Comparison of ENCODE assay signal across 19 cellular contexts in genomic region chr22:41935015-41935908, GRCh38. TPM values are rescaled to one million over a fixed set of nuclear protein-coding genes. Genes with fewer than 3 reads are reported as not detected.
A peak's percentile ranks its signal among the peaks of the same experiment; 100 is the strongest.
DNase-seq lines count a peak whose midpoint lies in the region; ATAC-seq and TF ChIP-seq lines count a peak whose summit lies in the region.
"Had no signal": no experiment of that assay in that cellular context is flagged by ENCODE, and none has a peak within 500 bp of the region (broad histone marks: within the 10 kb centered on the region; RNA-seq: fewer than 3 reads in every experiment).

No MANE protein-coding gene starts in this region.

- H2BK15ac ChIP-seq in neuronal stem cell (ENCODE audit: low read length): peak overlapping the region; percentile 37

- no peak overlapping the region for H3K4me3 Mint-ChIP-seq in central memory CD8-positive, alpha-beta T cell
- H3K4me3 Mint-ChIP-seq: activated CD4-positive, alpha-beta T cell treated with anti-CD3 and anti-CD28 coated beads, Interleukin-2, amount 10 ng/mL, durations not matched to agents 7 days and 5 days; stimulated activated naive CD8-positive, alpha-beta T cell treated with anti-CD3 and anti-CD28 coated beads, Interleukin-15, amount 100 ng/mL, for 72 hours had no signal

- H3K4ac ChIP-seq in neuronal stem cell (ENCODE audit: low read length): no peak overlapping the region

- H2BK12ac ChIP-seq in neuronal stem cell (ENCODE audit: low read length): no peak overlapping the region

- TF ChIP-seq EP300 in SK-N-SH (IDR thresholded peaks at IDR 0.05; ENCODE audit: borderline replicate concordance in 1 of 2, low read depth in 1 of 2, low read length in 1 of 2): no peak

- H3K27me3 Mint-ChIP-seq in central memory CD8-positive, alpha-beta T cell: no peaks in the 10 kb centered on the region
- H3K27me3 Mint-ChIP-seq: activated CD4-positive, alpha-beta T cell treated with anti-CD3 and anti-CD28 coated beads, Interleukin-2, amount 10 ng/mL, durations not matched to agents 7 days and 5 days; CD4-positive, alpha-beta memory T cell; stimulated activated naive CD8-positive, alpha-beta T cell treated with anti-CD3 and anti-CD28 coated beads, Interleukin-15, amount 100 ng/mL, for 72 hours had no signal

- H3K79me1 ChIP-seq in neuronal stem cell (ENCODE audit: low read depth, low read length): peaks cover 11% of the 10 kb centered on the region

- no peak overlapping the region for H2BK120ac ChIP-seq in neuronal stem cell (ENCODE audit: low read depth, low read length)

- ATAC-seq in central memory CD8-positive, alpha-beta T cell (replicated peaks; ENCODE audit: extremely low read depth, poor library complexity, severe bottlenecking): no peak
- ATAC-seq in GM21528 (IDR thresholded peaks at IDR 0.05; ENCODE audit: low FRiP score, unreplicated experiment): no peak
- ATAC-seq: stimulated activated naive CD8-positive, alpha-beta T cell treated with anti-CD3 and anti-CD28 coated beads, Interleukin-15, amount 100 ng/mL, for 72 hours had no signal

- no peak for TF ChIP-seq CTCF in SK-N-SH (IDR thresholded peaks at IDR 0.05)

- H4K91ac ChIP-seq in neuronal stem cell (ENCODE audit: low read depth, low read length, poor library complexity): no peak overlapping the region

- DNase-seq in DMS 273 (lab: John Stamatoyannopoulos, UW; ENCODE audit: unreplicated experiment) (peak; percentile 43), DMS 273 treated with DMSO at 0.1 percent for 48 hours (lab: John Stamatoyannopoulos, UW) (no peak), NCI-H1092 treated with DMSO at 0.1 percent for 48 hours (lab: John Stamatoyannopoulos, UW) (peak; percentile 56), neuronal stem cell (ENCODE audit: low spot score) (no peak), UCSD-AML1 (lab: John Stamatoyannopoulos, UW; ENCODE audit: unreplicated experiment) (no peak), SK-N-SH (no peak)
- DNase-seq in central memory CD8-positive, alpha-beta T cell (ENCODE audit: low spot score in 2 of 2): no peak
- DNase-seq: activated CD4-positive, alpha-beta T cell treated with anti-CD3 and anti-CD28 coated beads, Interleukin-2, amount 10 ng/mL, durations not matched to agents 7 days and 5 days; CD4-positive, alpha-beta memory T cell; dermis blood vessel endothelial cell; EL; NCI-H2081 treated with DMSO at 0.1 percent for 48 hours; ovary; SJCRH30; stimulated activated naive CD8-positive, alpha-beta T cell treated with anti-CD3 and anti-CD28 coated beads, Interleukin-15, amount 100 ng/mL, for 72 hours had no signal

- H3K27ac ChIP-seq in neuronal stem cell (replicated peaks; ENCODE audit: low read length) (no peak overlapping the region), SK-N-SH (ENCODE audit: low read depth in 2 of 2, low read length in 1 of 2) (no peak overlapping the region)
- H3K27ac ChIP-seq: 22Rv1, ovary, SJCRH30 had no signal

- peaks cover 26% of the 10 kb centered on the region for H3K36me3 Mint-ChIP-seq in central memory CD8-positive, alpha-beta T cell (ENCODE audit: insufficient read depth)

- peaks cover 22 to 66% of the 10 kb centered on the region in 2 donors for H3K36me3 ChIP-seq in neuronal stem cell (replicated peaks in 1 of 2; ENCODE audit: control insufficient read depth in 2 of 2, insufficient read depth in 2 of 2, low read length in 2 of 2)
- no peaks in the 10 kb centered on the region for H3K36me3 ChIP-seq in SK-N-SH (replicated peaks in 1 of 2; ENCODE audit: control insufficient read depth in 1 of 2, insufficient read depth in 2 of 2, low read length in 1 of 2)
- H3K36me3 ChIP-seq: ovary had no signal

- no peak overlapping the region for H2BK5ac ChIP-seq in neuronal stem cell (ENCODE audit: low read length)

- H3F3A ChIP-seq in SK-N-SH (replicated peaks; ENCODE audit: insufficient read depth): no peaks in the 10 kb centered on the region

- H4K8ac ChIP-seq in neuronal stem cell (ENCODE audit: low read depth, low read length): no peak overlapping the region

- no peak overlapping the region for H3K23ac ChIP-seq in neuronal stem cell (ENCODE audit: low read depth, low read length, poor library complexity)

- H3K14ac ChIP-seq in neuronal stem cell (ENCODE audit: low read length): no peak overlapping the region

- H3K9ac ChIP-seq in neuronal stem cell (ENCODE audit: low read depth, low read length, poor library complexity): no peak overlapping the region
- H3K9ac ChIP-seq in SK-N-SH: no peak overlapping the region

- no peak overlapping the region for H3K4me2 ChIP-seq in neuronal stem cell (ENCODE audit: insufficient read depth, low read length, poor library complexity, severe bottlenecking)
- no peak overlapping the region for H3K4me2 ChIP-seq in SK-N-SH

- H2AFZ ChIP-seq in neuronal stem cell (ENCODE audit: low read length) (no peak overlapping the region), SK-N-SH (ENCODE audit: low read depth) (no peak overlapping the region)

- CTCF ChIA-PET in SK-N-SH (lab: Yijun Ruan, JAX): interaction anchor here (0.7 to 1.3 kb wide), 2 partner anchors 10 to 113 kb away, joined by 3 to 6 read pairs; no protein-coding TSS in a partner anchor

- H3K18ac ChIP-seq in neuronal stem cell (ENCODE audit: low read length): peak overlapping the region; percentile 48

- H3K4me1 ChIP-seq in neuronal stem cell (ENCODE audit: control insufficient read depth in 2 of 2, insufficient read depth in 1 of 2, low read depth in 1 of 2, low read length in 2 of 2) (peaks cover 0 to 2% of the 10 kb centered on the region in 2 donors), SK-N-SH (ENCODE audit: control insufficient read depth in 1 of 2, insufficient read depth in 2 of 2, low read depth in 1 of 2, low read length in 1 of 2) (peaks cover 0 to 5% of the 10 kb centered on the region in 2 experiments; a peak in 1 of 4 replicates)
- H3K4me1 ChIP-seq: SJCRH30 had no signal

- H2AK5ac ChIP-seq in neuronal stem cell (ENCODE audit: low read depth, low read length): peak overlapping the region; percentile 37

- H3K4me3 ChIP-seq in neuronal stem cell (ENCODE audit: low read length in 2 of 2) (no peak overlapping the region), SK-N-SH (ENCODE audit: low read depth in 2 of 2, low read length in 1 of 2) (no peak overlapping the region)
- H3K4me3 ChIP-seq: ovary, SJCRH30 had no signal

- TF ChIP-seq RAD21 in SK-N-SH (IDR thresholded peaks at IDR 0.05; ENCODE audit: low read length): no peak

- peak overlapping the region; percentile 81 for H3K27ac Mint-ChIP-seq in central memory CD8-positive, alpha-beta T cell (ENCODE audit: low read depth)
- H3K27ac Mint-ChIP-seq: activated CD4-positive, alpha-beta T cell treated with anti-CD3 and anti-CD28 coated beads, Interleukin-2, amount 10 ng/mL, durations not matched to agents 7 days and 5 days; stimulated activated naive CD8-positive, alpha-beta T cell treated with anti-CD3 and anti-CD28 coated beads, Interleukin-15, amount 100 ng/mL, for 72 hours had no signal

- peaks cover 0 to 2% of the 10 kb centered on the region in 2 donors for H3K9me3 ChIP-seq in neuronal stem cell (replicated peaks in 1 of 2; ENCODE audit: control insufficient read depth in 2 of 2, insufficient read depth in 1 of 2, low read depth in 1 of 2, low read length in 2 of 2)
- H3K9me3 ChIP-seq in SK-N-SH: no peaks in the 10 kb centered on the region
- H3K9me3 ChIP-seq: ovary, SJCRH30 had no signal

- H3K9me2 ChIP-seq in SK-N-SH: no peaks in the 10 kb centered on the region

- H3K4me1 Mint-ChIP-seq in central memory CD8-positive, alpha-beta T cell: peaks cover 21% of the 10 kb centered on the region

- no peaks in the 10 kb centered on the region for H3K79me2 ChIP-seq in SK-N-SH (ENCODE audit: insufficient read depth)

- POLR2A ChIA-PET in SK-N-SH (lab: Yijun Ruan, JAX): no interaction called here

- H3K27me3 ChIP-seq in neuronal stem cell (ENCODE audit: control insufficient read depth in 3 of 3, insufficient read depth in 3 of 3, low read depth in 1 of 3, low read length in 3 of 3) (no peaks in the 10 kb centered on the region), SK-N-SH (ENCODE audit: insufficient read depth) (no peaks in the 10 kb centered on the region)
- H3K27me3 ChIP-seq: ovary, SJCRH30 had no signal

- no peaks in the 10 kb centered on the region for H4K20me1 ChIP-seq in SK-N-SH (ENCODE audit: insufficient read depth)

- WGBS in neuronal stem cell (ENCODE audit: extremely low coverage in 2 of 2, insufficient read length in 2 of 2, insufficient replicate concordance in 1 of 2), 2 donors: no CpG with 5 or more reads among the region's 17 CpGs
- WGBS in SK-N-SH (ENCODE audit: low lambda C conversion rate): 100% methylated on average over 2 of the region's 17 CpGs

- no peaks in the 10 kb centered on the region for H3K9me3 Mint-ChIP-seq in central memory CD8-positive, alpha-beta T cell
- H3K9me3 Mint-ChIP-seq: activated CD4-positive, alpha-beta T cell treated with anti-CD3 and anti-CD28 coated beads, Interleukin-2, amount 10 ng/mL, durations not matched to agents 7 days and 5 days; activated T-helper 2 cell treated with anti-CD3 and anti-CD28 coated beads, Interferon-gamma antibody, Interleukin-2, Interleukin-4, amounts not matched to agents 10 μg/mL and 5 μg/mL and 100 μg/mL, durations not matched to agents 14 hours and 24 hours and 36 hours; stimulated activated naive CD8-positive, alpha-beta T cell treated with anti-CD3 and anti-CD28 coated beads, Interleukin-15, amount 100 ng/mL, for 72 hours had no signal

RNA-seq across cellular contexts. Expression of gene TNFRSF13C, which starts 8.7 kb away (rescaled TPM):
- 1.6 TPM for polyA plus RNA-seq in neuronal stem cell (2013, experiment 1 of 2)
- polyA plus RNA-seq in neuronal stem cell (2013, experiment 2 of 2): 1.8 TPM
- polyA plus RNA-seq in SK-N-SH (2012; rRNA removed): 0.10 and 0.12 TPM in 2 replicates
- 0.03 TPM in 1 of 2 replicates, not detected in the other for polyA plus RNA-seq in SK-N-SH (2012; cell fraction: cytosol; rRNA removed)
- 1.3 and 1.9 TPM in 2 replicates for polyA plus RNA-seq in SK-N-SH (2012; cell fraction: nucleus; rRNA removed)
- polyA plus RNA-seq: aorta had no signal

RNA-seq across cellular contexts. Expression of gene CENPM, which starts 11.7 kb away (rescaled TPM):
- polyA plus RNA-seq in neuronal stem cell (2013, experiment 1 of 2): 31.3 TPM
- 32.8 TPM for polyA plus RNA-seq in neuronal stem cell (2013, experiment 2 of 2)
- polyA plus RNA-seq in SK-N-SH (2012; rRNA removed): 8.1 and 15.6 TPM in 2 replicates
- polyA plus RNA-seq in SK-N-SH (2012; cell fraction: cytosol; rRNA removed): 4.9 and 8.5 TPM in 2 replicates
- 12.6 and 17.3 TPM in 2 replicates for polyA plus RNA-seq in SK-N-SH (2012; cell fraction: nucleus; rRNA removed)

RNA-seq across cellular contexts. Expression of gene SHISA8, which starts 20.4 kb away (rescaled TPM):
- polyA plus RNA-seq in neuronal stem cell (2013, experiment 1 of 2): 0.07 TPM
- 0.14 TPM for polyA plus RNA-seq in neuronal stem cell (2013, experiment 2 of 2)
- polyA plus RNA-seq in SK-N-SH (2012; rRNA removed): not detected in 2 replicates
- not detected in 2 replicates for polyA plus RNA-seq in SK-N-SH (2012; cell fraction: cytosol; rRNA removed)
- polyA plus RNA-seq in SK-N-SH (2012; cell fraction: nucleus; rRNA removed): not detected in 2 replicates
- polyA plus RNA-seq: aorta; CD4-positive, alpha-beta memory T cell; ovary had no signal

RNA-seq across cellular contexts. Expression of gene SEPTIN3, which starts 34.0 kb away (rescaled TPM):
- polyA plus RNA-seq in neuronal stem cell (2013, experiment 1 of 2): 42.3 TPM
- 42.6 TPM for polyA plus RNA-seq in neuronal stem cell (2013, experiment 2 of 2)
- polyA plus RNA-seq in SK-N-SH (2012; rRNA removed): 0.35 and 0.89 TPM in 2 replicates
- 0.62 and 1.1 TPM in 2 replicates for polyA plus RNA-seq in SK-N-SH (2012; cell fraction: cytosol; rRNA removed)
- 0.34 and 0.37 TPM in 2 replicates for polyA plus RNA-seq in SK-N-SH (2012; cell fraction: nucleus; rRNA removed)
- polyA plus RNA-seq: CD4-positive, alpha-beta memory T cell had no signal

Comparison
In these comparisons a context has a peak if more than half of its experiments do, and no peak if none do; other contexts are left out.
1. DNase-seq: peak in DMS 273 (single experiment) and NCI-H1092 treated with DMSO at 0.1 percent for 48 hours (single experiment); none in DMS 273 treated with DMSO at 0.1 percent for 48 hours (single experiment), central memory CD8-positive, alpha-beta T cell (0 of 2), neuronal stem cell (single experiment), UCSD-AML1 (single experiment) and SK-N-SH (single experiment).